Comparison of ENCODE assay signal across 27 cellular contexts in the genomic region with DNA sequence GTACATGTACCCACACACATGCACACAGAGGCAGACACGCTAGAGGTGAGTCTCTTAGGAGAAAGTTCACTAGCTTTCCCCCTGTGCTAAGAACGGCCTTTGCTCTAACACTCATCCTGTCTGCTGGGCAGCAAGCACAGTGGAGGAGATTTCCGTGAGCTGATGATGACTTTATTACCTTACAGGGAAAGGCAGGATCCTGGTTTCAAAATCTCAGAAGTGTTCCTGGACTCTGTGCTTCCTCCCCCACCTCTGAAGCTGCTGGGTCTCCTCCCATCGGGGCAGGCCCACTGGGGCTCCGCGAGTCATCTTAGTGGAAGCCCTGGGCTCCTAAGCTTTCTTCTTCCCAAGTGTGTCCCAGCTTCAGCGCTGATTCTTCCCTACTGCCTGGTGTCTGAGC. TPM values are rescaled to one million over a fixed set of nuclear protein-coding genes. Genes with fewer than 3 reads are reported as not detected.
"Had no signal": no experiment of that assay in that cellular context is flagged by ENCODE, and none has a peak within 500 bp of the region (broad histone marks: within the 10 kb centered on the region; RNA-seq: fewer than 3 reads in every experiment).

No MANE protein-coding gene starts in this region.

- H3K9me3 ChIP-seq: heart left ventricle, pancreas, psoas muscle, stomach, thoracic aorta had no signal

- ATAC-seq: heart left ventricle, left lobe of liver, natural killer cell, pancreas, psoas muscle, sciatic nerve had no signal

- H3K27me3 ChIP-seq: pancreas had no signal

- DNase-seq: effector CD8-positive, alpha-beta T cell; foreskin melanocyte; heart left ventricle; hypothalamus; kidney glomerular epithelial cell; mammary epithelial cell; natural killer cell; nucleus accumbens; pancreas; psoas muscle; retina; stimulated activated CD4-positive, alpha-beta T cell treated with anti-CD3 and anti-CD28 coated beads, Interleukin-2, amount 100 ng/mL, for 24 hours; stimulated activated naive CD4-positive, alpha-beta T cell; stomach; substantia nigra had no signal

- H3K36me3 ChIP-seq: heart left ventricle, pancreas, stomach, thoracic aorta had no signal

- FAIRE-seq: islet of Langerhans, pancreas, urothelium cell line had no signal

- H3K4me3 ChIP-seq: coronary artery, heart left ventricle, psoas muscle, stomach, thoracic aorta had no signal

- H3K27ac ChIP-seq: coronary artery, heart left ventricle, psoas muscle, stomach, thoracic aorta had no signal

- H3K4me1 ChIP-seq: psoas muscle had no signal

RNA-seq across cellular contexts. Expression of a gene that starts 2.7 kb away (rescaled TPM):
- total RNA-seq: cerebellum, dermis microvascular lymphatic vessel endothelial cell, glomerular endothelial cell, myocyte, skeletal muscle tissue had no signal
- polyA plus RNA-seq: mammary epithelial cell had no signal

RNA-seq across cellular contexts. Expression of a gene that starts 42.6 kb away (rescaled TPM):
- total RNA-seq: mammary epithelial cell, neural crest cell had no signal
- polyA plus RNA-seq: mammary epithelial cell had no signal
